ENCODE assay signal across 12 cellular contexts in the genomic region with DNA sequence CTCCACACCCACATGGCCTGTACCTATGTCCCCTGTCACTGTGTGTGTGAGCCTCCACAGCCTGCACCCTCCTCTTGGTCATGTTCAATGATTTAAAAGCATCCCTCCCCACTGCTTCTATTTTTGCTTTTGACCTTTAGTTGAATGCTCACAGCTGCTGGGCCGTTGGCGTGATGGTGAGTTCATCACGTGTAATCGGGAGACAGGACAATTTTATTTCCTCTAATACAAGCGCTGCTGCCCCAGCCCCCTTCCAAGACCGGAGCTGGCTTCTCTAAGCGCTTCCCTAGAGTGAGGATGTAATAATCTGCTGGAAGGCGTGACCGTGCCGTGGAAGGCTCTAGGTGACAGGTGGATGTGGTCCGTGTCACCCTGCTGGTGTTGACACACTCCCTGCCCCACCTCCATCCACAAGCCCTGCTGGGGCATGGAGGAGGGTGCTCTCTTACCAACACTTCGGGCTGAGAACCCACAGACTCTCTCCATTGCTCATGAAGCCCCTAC. TPM values are rescaled to one million over a fixed set of nuclear protein-coding genes. Genes with fewer than 3 reads are reported as not detected.
DNase-seq lines count a peak whose midpoint lies in the region; ATAC-seq, FAIRE-seq and TF ChIP-seq lines count a peak whose summit lies in the region.
"Had no signal": no experiment of that assay in that cellular context is flagged by ENCODE, and none has a peak within 500 bp of the region (broad histone marks: within the 10 kb centered on the region; RNA-seq: fewer than 3 reads in every experiment).

No MANE protein-coding gene starts in this region.

- no peak overlapping the region for H3K4me3 Mint-ChIP-seq in activated naive CD8-positive, alpha-beta T cell treated with anti-CD3 and anti-CD28 coated beads for 36 hours

- H3K27me3 ChIP-seq in left ventricle myocardium inferior (ENCODE audit: low read depth): no peaks in the 10 kb centered on the region
- H3K27me3 ChIP-seq in pancreas: no peaks in the 10 kb centered on the region
- H3K27me3 ChIP-seq: neutrophil had no signal

- H3K4me1 ChIP-seq in A549 (peaks cover 89% of the 10 kb centered on the region), left ventricle myocardium inferior (peaks cover 84% of the 10 kb centered on the region), pancreas (peaks cover 49 to 57% (median 52%) of the 10 kb centered on the region in 3 donors)

- H3K27me3 Mint-ChIP-seq in activated naive CD8-positive, alpha-beta T cell treated with anti-CD3 and anti-CD28 coated beads for 36 hours: no peaks in the 10 kb centered on the region

- H3K4me2 ChIP-seq in A549: peak overlapping the region; percentile 80

- CTCF ChIA-PET in A549 (lab: Yijun Ruan, JAX): interaction anchor here (1.0 to 2.8 kb wide), 4 partner anchors 17 to 44 kb away, joined by 3 to 14 read pairs (median 6); no protein-coding TSS in a partner anchor

- TF ChIP-seq CTCF in A549 (IDR thresholded peaks at IDR 0.05) (no peak), VCaP (conservative IDR thresholded peaks at IDR 0.05) (no peak), left ventricle myocardium inferior (IDR thresholded peaks at IDR 0.05; ENCODE audit: borderline replicate concordance) (no peak), pancreas (IDR thresholded peaks at IDR 0.05) (no peak)

- no peak overlapping the region for H3K27ac Mint-ChIP-seq in activated naive CD8-positive, alpha-beta T cell treated with anti-CD3 and anti-CD28 coated beads for 36 hours

- H3K9me3 Mint-ChIP-seq in activated naive CD8-positive, alpha-beta T cell treated with anti-CD3 and anti-CD28 coated beads for 36 hours: no peaks in the 10 kb centered on the region

- no peak for TF ChIP-seq RAD21 in A549 (conservative IDR thresholded peaks at IDR 0.05 in 1 of 2, IDR thresholded peaks at IDR 0.05 in 1 of 2)

- H3K4me3 ChIP-seq in A549: no peak overlapping the region
- H3K4me3 ChIP-seq in left ventricle myocardium inferior: peak overlapping the region; percentile 29
- H3K4me3 ChIP-seq in pancreas: peak overlapping the region in 1 of 4 donors; percentile 13

- peaks cover 2% of the 10 kb centered on the region for H3K4me1 Mint-ChIP-seq in activated naive CD8-positive, alpha-beta T cell treated with anti-CD3 and anti-CD28 coated beads for 36 hours

- no peaks in the 10 kb centered on the region for H3K36me3 Mint-ChIP-seq in activated naive CD8-positive, alpha-beta T cell treated with anti-CD3 and anti-CD28 coated beads for 36 hours

- FAIRE-seq in A549 (lab: Jason Lieb, UNC) (no peak), pancreas (lab: Jason Lieb, UNC) (no peak)

- H3K27ac ChIP-seq in A549 (peak overlapping the region; percentile 78 to 92), VCaP (peak overlapping the region; percentile 92), left ventricle myocardium inferior (replicated peaks) (peak overlapping the region; percentile 80), pancreas (peak overlapping the region; percentile 76 to 82 (median 81))
- H3K27ac ChIP-seq: neutrophil had no signal

- intact Hi-C loops in left ventricle myocardium inferior (cut with micrococcal nuclease) (no loop called here), pancreas (cut with DNase I) (no loop called here)

- no peaks in the 10 kb centered on the region for H3K36me3 ChIP-seq in left ventricle myocardium inferior
- no peaks in the 10 kb centered on the region for H3K36me3 ChIP-seq in pancreas
- H3K36me3 ChIP-seq: neutrophil had no signal

- H3K9me3 ChIP-seq in A549 (no peaks in the 10 kb centered on the region), left ventricle myocardium inferior (replicated peaks) (no peaks in the 10 kb centered on the region), pancreas (no peaks in the 10 kb centered on the region)
- H3K9me3 ChIP-seq: neutrophil had no signal

- WGBS in A549 (ENCODE audit: missing lambda C conversion rate): 21% methylated on average over 6 of the region's 12 CpGs
- WGBS in pancreas, 2 donors: 31 to 36% methylated on average over 12 of the region's 12 CpGs

- DNase-seq in A549 (ENCODE audit: low read depth in 1 of 2, low spot score in 1 of 2): peak in 1 of 2 experiments; percentile 32
- DNase-seq in left ventricle myocardium inferior: peak; percentile 55
- peak in 1 of 6 donors; percentile 64 for DNase-seq in pancreas
- DNase-seq in SIG-M5 treated with dmso at 0.1 percent for 504 hours (lab: John Stamatoyannopoulos, UW; ENCODE audit: unreplicated experiment): no peak
- DNase-seq in kidney glomerular epithelial cell (lab: John Stamatoyannopoulos, UW): no peak
- DNase-seq in activated naive CD8-positive, alpha-beta T cell treated with anti-CD3 and anti-CD28 coated beads for 36 hours: no peak
- DNase-seq: DND-41, NCI-H2171, OCI-M1 had no signal

- POLR2A ChIA-PET in A549 (lab: Yijun Ruan, JAX): no interaction called here

- TF ChIP-seq EP300 in A549 (IDR thresholded peaks at IDR 0.05): no peak

- TF ChIP-seq POLR2A in A549 (IDR thresholded peaks at IDR 0.05; ENCODE audit: low read length): no peak

- no peak for ATAC-seq in A549
- peak in 1 of 4 donors; percentile 5 for ATAC-seq in pancreas
- ATAC-seq in HG03521 (IDR thresholded peaks at IDR 0.05; ENCODE audit: unreplicated experiment): no peak

TF ChIP-seq in A549, 52 proteins besides CTCF, POLR2A, EP300 and RAD21:
- TF ChIP-seq RARB (CRISPR knock-in tag; IDR thresholded peaks at IDR 0.05) (no peak), RNF2 (IDR thresholded peaks at IDR 0.05; ENCODE audit: borderline replicate concordance, low read depth) (no peak), ZFP36 (IDR thresholded peaks at IDR 0.05; ENCODE audit: borderline replicate concordance, partially characterized antibody) (no peak), FOSL2 (IDR thresholded peaks at IDR 0.05) (no peak), FOSL2 (CRISPR knock-in tag; IDR thresholded peaks at IDR 0.05) (no peak), CEBPB (IDR thresholded peaks at IDR 0.05) (no peak), MAFK (IDR thresholded peaks at IDR 0.05; ENCODE audit: partially characterized antibody) (no peak), POLR2AphosphoS2 (conservative IDR thresholded peaks at IDR 0.05; ENCODE audit: low read length) (no peak), PHF8 (IDR thresholded peaks at IDR 0.05; ENCODE audit: borderline replicate concordance, low read depth) (no peak), SMC3 (IDR thresholded peaks at IDR 0.05) (no peak), CBX2 (IDR thresholded peaks at IDR 0.05; ENCODE audit: borderline replicate concordance, low read depth) (no peak), CBX8 (IDR thresholded peaks at IDR 0.05) (no peak), ESRRA (IDR thresholded peaks at IDR 0.05; ENCODE audit: borderline replicate concordance, low read length) (no peak), SREBF2 (IDR thresholded peaks at IDR 0.05) (no peak)
- TF ChIP-seq, protein P1, sequence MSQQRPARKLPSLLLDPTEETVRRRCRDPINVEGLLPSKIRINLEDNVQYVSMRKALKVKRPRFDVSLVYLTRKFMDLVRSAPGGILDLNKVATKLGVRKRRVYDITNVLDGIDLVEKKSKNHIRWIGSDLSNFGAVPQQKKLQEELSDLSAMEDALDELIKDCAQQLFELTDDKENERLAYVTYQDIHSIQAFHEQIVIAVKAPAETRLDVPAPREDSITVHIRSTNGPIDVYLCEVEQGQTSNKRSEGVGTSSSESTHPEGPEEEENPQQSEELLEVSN (IDR thresholded peaks at IDR 0.05; ENCODE audit: borderline replicate concordance, low read depth): no peak
- TF ChIP-seq, protein P2, sequence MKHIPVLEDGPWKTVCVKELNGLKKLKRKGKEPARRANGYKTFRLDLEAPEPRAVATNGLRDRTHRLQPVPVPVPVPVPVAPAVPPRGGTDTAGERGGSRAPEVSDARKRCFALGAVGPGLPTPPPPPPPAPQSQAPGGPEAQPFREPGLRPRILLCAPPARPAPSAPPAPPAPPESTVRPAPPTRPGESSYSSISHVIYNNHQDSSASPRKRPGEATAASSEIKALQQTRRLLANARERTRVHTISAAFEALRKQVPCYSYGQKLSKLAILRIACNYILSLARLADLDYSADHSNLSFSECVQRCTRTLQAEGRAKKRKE (CRISPR knock-in tag; IDR thresholded peaks at IDR 0.05; ENCODE audit: low read depth): no peak
- TF ChIP-seq, protein P3, sequence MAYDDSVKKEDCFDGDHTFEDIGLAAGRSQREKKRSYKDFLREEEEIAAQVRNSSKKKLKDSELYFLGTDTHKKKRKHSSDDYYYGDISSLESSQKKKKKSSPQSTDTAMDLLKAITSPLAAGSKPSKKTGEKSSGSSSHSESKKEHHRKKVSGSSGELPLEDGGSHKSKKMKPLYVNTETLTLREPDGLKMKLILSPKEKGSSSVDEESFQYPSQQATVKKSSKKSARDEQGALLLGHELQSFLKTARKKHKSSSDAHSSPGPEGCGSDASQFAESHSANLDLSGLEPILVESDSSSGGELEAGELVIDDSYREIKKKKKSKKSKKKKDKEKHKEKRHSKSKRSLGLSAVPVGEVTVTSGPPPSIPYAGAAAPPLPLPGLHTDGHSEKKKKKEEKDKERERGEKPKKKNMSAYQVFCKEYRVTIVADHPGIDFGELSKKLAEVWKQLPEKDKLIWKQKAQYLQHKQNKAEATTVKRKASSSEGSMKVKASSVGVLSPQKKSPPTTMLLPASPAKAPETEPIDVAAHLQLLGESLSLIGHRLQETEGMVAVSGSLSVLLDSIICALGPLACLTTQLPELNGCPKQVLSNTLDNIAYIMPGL (CRISPR knock-in tag; IDR thresholded peaks at IDR 0.05; ENCODE audit: borderline replicate concordance): no peak
- TF ChIP-seq, protein P4, sequence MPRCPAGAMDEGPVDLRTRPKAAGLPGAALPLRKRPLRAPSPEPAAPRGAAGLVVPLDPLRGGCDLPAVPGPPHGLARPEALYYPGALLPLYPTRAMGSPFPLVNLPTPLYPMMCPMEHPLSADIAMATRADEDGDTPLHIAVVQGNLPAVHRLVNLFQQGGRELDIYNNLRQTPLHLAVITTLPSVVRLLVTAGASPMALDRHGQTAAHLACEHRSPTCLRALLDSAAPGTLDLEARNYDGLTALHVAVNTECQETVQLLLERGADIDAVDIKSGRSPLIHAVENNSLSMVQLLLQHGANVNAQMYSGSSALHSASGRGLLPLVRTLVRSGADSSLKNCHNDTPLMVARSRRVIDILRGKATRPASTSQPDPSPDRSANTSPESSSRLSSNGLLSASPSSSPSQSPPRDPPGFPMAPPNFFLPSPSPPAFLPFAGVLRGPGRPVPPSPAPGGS (IDR thresholded peaks at IDR 0.05): no peak

RNA-seq across cellular contexts. Expression of a gene that starts 25.4 kb away (rescaled TPM):
- polyA plus RNA-seq in A549 (2011; rRNA removed) (10.5 and 11.4 TPM in 2 replicates), A549 (2017; fragmentation: RNase III; extraction: RNeasy Plus Mini Kit Qiagen cat#74134 plus additional on column Dnase treatment) (29.0 to 38.0 TPM (median 31.4 TPM) in 3 replicates), pancreas (10 to 100 TPM in 1 of 2 donors, 1 to 10 TPM in 1; 9.5 to 19.5 TPM)
- 21.9 and 32.2 TPM in 2 replicates for polyA plus RNA-seq in A549 (2012; cell fraction: cytosol; rRNA removed)
- 39.4 and 46.8 TPM in 2 replicates for polyA plus RNA-seq in A549 (2012; cell fraction: nucleus; rRNA removed)
- polyA minus RNA-seq in A549 (2011; rRNA and poly(A)+ RNA removed): 15.0 and 21.7 TPM in 2 replicates
- total RNA-seq in left ventricle myocardium inferior (41.0 TPM), pancreas (10 to 100 TPM; 14.4 to 22.2 (median 17.6) TPM)
- total RNA-seq in activated naive CD8-positive, alpha-beta T cell treated with anti-CD3 and anti-CD28 coated beads for 36 hours: 1 to 10 TPM; 6.3 to 8.9 TPM
